8 cellular contexts compared by ENCODE assay signal in the genomic region with DNA sequence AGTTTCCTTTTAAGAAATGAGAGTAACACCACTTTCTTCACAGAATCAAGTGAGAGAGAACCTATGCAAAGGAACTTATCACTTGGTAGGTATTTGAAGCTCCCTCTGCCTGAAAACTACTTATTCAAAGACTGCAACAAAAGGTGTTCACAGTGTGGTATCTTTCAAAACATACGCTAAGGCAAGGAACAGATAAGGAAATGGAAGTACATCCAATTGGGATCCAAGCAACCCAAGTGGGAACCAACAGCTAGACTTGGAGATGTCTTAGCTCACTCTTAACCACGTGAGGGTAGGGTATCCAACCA. TPM values are rescaled to one million over a fixed set of nuclear protein-coding genes. Genes with fewer than 3 reads are reported as not detected.
A peak's percentile ranks its signal among the peaks of the same experiment; 100 is the strongest.
DNase-seq lines count a peak whose midpoint lies in the region; ATAC-seq and TF ChIP-seq lines count a peak whose summit lies in the region.

No MANE protein-coding gene starts in this region.

- H3K4me3 Mint-ChIP-seq in activated CD8-positive, alpha-beta memory T cell treated with anti-CD3 and anti-CD28 coated beads, Interleukin-2, amount 10 ng/mL, durations not matched to agents 7 days and 5 days, result peak overlapping the region; percentile 57
- H3K4me3 Mint-ChIP-seq in activated B cell treated with CpG ODN at 0.5 μM for 24 hours, result peak overlapping the region; percentile 70

- TF ChIP-seq CTCF in activated B cell treated with CpG ODN at 0.5 μM for 24 hours (IDR thresholded peaks at IDR 0.05), result no peak
- no peak for TF ChIP-seq CTCF in stomach (IDR thresholded peaks at IDR 0.05)

- no peak overlapping the region for H3K9ac ChIP-seq in iPS-18a (ENCODE audit: low read length)

- peaks cover 73% of the 10 kb centered on the region for H3K27me3 Mint-ChIP-seq in activated CD8-positive, alpha-beta memory T cell treated with anti-CD3 and anti-CD28 coated beads, Interleukin-2, amount 10 ng/mL, durations not matched to agents 7 days and 5 days
- peaks cover 31% of the 10 kb centered on the region for H3K27me3 Mint-ChIP-seq in activated B cell treated with CpG ODN at 0.5 μM for 24 hours

- no peaks in the 10 kb centered on the region for H3K36me3 Mint-ChIP-seq in activated CD8-positive, alpha-beta memory T cell treated with anti-CD3 and anti-CD28 coated beads, Interleukin-2, amount 10 ng/mL, durations not matched to agents 7 days and 5 days
- H3K36me3 Mint-ChIP-seq in activated B cell treated with CpG ODN at 0.5 μM for 24 hours (ENCODE audit: low read depth), result no peaks in the 10 kb centered on the region

- H3K4me1 ChIP-seq in iPS-18a (ENCODE audit: control insufficient read depth, low read depth, low read length), result peaks cover 8% of the 10 kb centered on the region
- H3K4me1 ChIP-seq in stomach, result peaks cover 17 to 22% (median 20%) of the 10 kb centered on the region in 4 donors

- no peak for TF ChIP-seq EP300 in stomach (IDR thresholded peaks at IDR 0.05)

- H3K27me3 ChIP-seq in iPS-18a (ENCODE audit: control insufficient read depth, insufficient read depth, low read length), result peaks cover 22% of the 10 kb centered on the region
- peaks cover 0 to 54% (median 31%) of the 10 kb centered on the region in 3 donors for H3K27me3 ChIP-seq in stomach

- TF ChIP-seq POLR2A in stomach (IDR thresholded peaks at IDR 0.05), result no peak

- no peak for ATAC-seq in activated CD8-positive, alpha-beta memory T cell treated with anti-CD3 and anti-CD28 coated beads, Interleukin-2, amount 10 ng/mL, durations not matched to agents 7 days and 5 days
- no peak for ATAC-seq in activated B cell treated with CpG ODN at 0.5 μM for 24 hours (ENCODE audit: low read depth)

- DNase-seq in activated CD8-positive, alpha-beta memory T cell treated with anti-CD3 and anti-CD28 coated beads, Interleukin-2, amount 10 ng/mL, durations not matched to agents 7 days and 5 days, result no peak
- no peak for DNase-seq in activated CD8-positive, alpha-beta memory T cell treated with anti-CD3 and anti-CD28 coated beads, Interleukin-2, amount 50 U/mL, for 48 hours
- DNase-seq in activated B cell treated with CpG ODN at 0.5 μM for 24 hours (no peak), stomach (no peak), NCI-H2196 (lab: John Stamatoyannopoulos, UW; ENCODE audit: unreplicated experiment) (no peak), epidermal melanocyte (ENCODE audit: insufficient read length, low spot score) (no peak), NCI-H2171 treated with DMSO at 0.1 percent for 48 hours (lab: John Stamatoyannopoulos, UW) (no peak)

- intact Hi-C loops in activated B cell treated with CpG ODN at 0.5 μM for 24 hours (cut with micrococcal nuclease) (loop anchor here (10.0 kb wide), 1 partner anchor 60 kb away; a partner anchor contains a TSS), stomach (cut with DNase I; ENCODE audit: low total_unique reads) (no loop called here)

- H3K4me3 ChIP-seq in iPS-18a (ENCODE audit: low read length) (peak overlapping the region; percentile 12), stomach (peak overlapping the region; percentile 56 to 77 (median 62))

- H3K27ac Mint-ChIP-seq in activated CD8-positive, alpha-beta memory T cell treated with anti-CD3 and anti-CD28 coated beads, Interleukin-2, amount 10 ng/mL, durations not matched to agents 7 days and 5 days, result no peak overlapping the region
- H3K27ac Mint-ChIP-seq in activated B cell treated with CpG ODN at 0.5 μM for 24 hours, result no peak overlapping the region

- H3K36me3 ChIP-seq in iPS-18a (ENCODE audit: control insufficient read depth, low read depth, low read length) (no peaks in the 10 kb centered on the region), stomach (no peaks in the 10 kb centered on the region)

- H3K27ac ChIP-seq in iPS-18a (ENCODE audit: low read length) (no peak overlapping the region), stomach (no peak overlapping the region)

- POLR2A ChIA-PET in activated B cell treated with CpG ODN at 0.5 μM for 24 hours (lab: Charles Lee), result interaction anchor here (0.9 kb wide), 1 partner anchor 63 kb away, joined by 10 read pairs; a partner anchor contains a TSS

- CTCF ChIA-PET in activated CD8-positive, alpha-beta memory T cell treated with anti-CD3 and anti-CD28 coated beads, Interleukin-2, amount 10 ng/mL, durations not matched to agents 7 days and 5 days (lab: Charles Lee), result interaction anchor here (1.5 kb wide), 1 partner anchor 169 kb away, joined by 4 read pairs; no protein-coding TSS in a partner anchor
- CTCF ChIA-PET in activated B cell treated with CpG ODN at 0.5 μM for 24 hours (lab: Charles Lee), result no interaction called here

- H3K9me3 ChIP-seq in iPS-18a (ENCODE audit: control insufficient read depth, low read depth, low read length), result no peaks in the 10 kb centered on the region
- H3K9me3 ChIP-seq in stomach, result no peaks in the 10 kb centered on the region

- H3K9me3 Mint-ChIP-seq in activated CD8-positive, alpha-beta memory T cell treated with anti-CD3 and anti-CD28 coated beads, Interleukin-2, amount 10 ng/mL, durations not matched to agents 7 days and 5 days (ENCODE audit: low read depth), result no peaks in the 10 kb centered on the region
- H3K9me3 Mint-ChIP-seq in activated B cell treated with CpG ODN at 0.5 μM for 24 hours, result no peaks in the 10 kb centered on the region

- 17 to 27% (median 22%) methylated on average over 2 of the region's 2 CpGs for WGBS in stomach, 5 donors

- H3K4me1 Mint-ChIP-seq in activated CD8-positive, alpha-beta memory T cell treated with anti-CD3 and anti-CD28 coated beads, Interleukin-2, amount 10 ng/mL, durations not matched to agents 7 days and 5 days, result peaks cover 14% of the 10 kb centered on the region
- H3K4me1 Mint-ChIP-seq in activated B cell treated with CpG ODN at 0.5 μM for 24 hours, result peaks cover 17% of the 10 kb centered on the region

RNA-seq across cellular contexts. Expression of a gene that starts 0.4 kb away (rescaled TPM):
- under 1 TPM; 0.03 to 0.07 TPM for total RNA-seq in activated CD8-positive, alpha-beta memory T cell treated with anti-CD3 and anti-CD28 coated beads, Interleukin-2, amount 10 ng/mL, durations not matched to agents 7 days and 5 days
- total RNA-seq in activated B cell treated with CpG ODN at 0.5 μM for 24 hours (0.02 and 0.07 TPM in 2 replicates), stomach (under 1 TPM in 2 of 5 donors, not detected in 3; 0.89 to 0.92 TPM)
- polyA plus RNA-seq in stomach, result under 1 TPM; 0.08 to 0.15 (median 0.12) TPM
